16 cellular contexts compared by ENCODE assay signal in genomic region chr6:136646377-136646776, GRCh38.
DNase-seq lines count a peak whose midpoint lies in the region; ATAC-seq and TF ChIP-seq lines count a peak whose summit lies in the region.
"Had no signal": no experiment of that assay in that cellular context is flagged by ENCODE, and none has a peak within 500 bp of the region (broad histone marks: within the 10 kb centered on the region; RNA-seq: fewer than 3 reads in every experiment).

No MANE protein-coding gene starts in this region.

- H3K9me3 ChIP-seq in left ventricle myocardium inferior (replicated peaks) (no peaks in the 10 kb centered on the region), MG63 (no peaks in the 10 kb centered on the region)
- H3K9me3 ChIP-seq: BE2C had no signal

- intact Hi-C loops in left ventricle myocardium inferior (cut with micrococcal nuclease), result no loop called here

- DNase-seq in GM03348 (ENCODE audit: low spot score), result peak; percentile 27
- peak; percentile 12 for DNase-seq in cerebellar cortex (ENCODE audit: low spot score)
- DNase-seq in left ventricle myocardium inferior, result no peak
- DNase-seq in stromal cell of bone marrow (ENCODE audit: low read depth), result peak; percentile 26
- no peak for DNase-seq in MG63
- DNase-seq in CD1c-positive myeloid dendritic cell (ENCODE audit: extremely low spot score), result no peak
- no peak for DNase-seq in nucleus accumbens (lab: John Stamatoyannopoulos, UW)
- DNase-seq: activated B cell treated with CpG ODN at 0.5 μM for 24 hours; BE2C; central memory CD4-positive, alpha-beta T cell; hippocampal formation; KBM-7; NCI-H1436; NCI-H526 treated with DMSO at 0.1 percent for 48 hours had no signal

- H3K27me3 ChIP-seq in left ventricle myocardium inferior (ENCODE audit: low read depth), result no peaks in the 10 kb centered on the region
- no peaks in the 10 kb centered on the region for H3K27me3 ChIP-seq in MG63
- H3K27me3 ChIP-seq: BE2C had no signal

- H3K4me1 ChIP-seq in left ventricle myocardium inferior, result peaks cover 61% of the 10 kb centered on the region

- no peak for ATAC-seq in GM21737 (IDR thresholded peaks at IDR 0.05; ENCODE audit: unreplicated experiment)
- ATAC-seq: left lobe of liver had no signal

- TF ChIP-seq CTCF in left ventricle myocardium inferior (IDR thresholded peaks at IDR 0.05; ENCODE audit: borderline replicate concordance), result no peak

- H3K4me3 ChIP-seq in left ventricle myocardium inferior, result no peak overlapping the region
- H3K4me3 ChIP-seq in MG63, result no peak overlapping the region

- no peaks in the 10 kb centered on the region for H3K36me3 ChIP-seq in left ventricle myocardium inferior
- no peaks in the 10 kb centered on the region for H3K36me3 ChIP-seq in MG63
- H3K36me3 ChIP-seq: BE2C had no signal

- H3K27ac ChIP-seq in left ventricle myocardium inferior (replicated peaks), result peak overlapping the region; percentile 74

Comparison
In these comparisons a context has a peak if more than half of its experiments do, and no peak if none do; other contexts are left out.
1. DNase-seq: peak in GM03348 (single experiment), cerebellar cortex (single experiment) and stromal cell of bone marrow (single experiment); none in left ventricle myocardium inferior (single experiment), MG63 (single experiment), CD1c-positive myeloid dendritic cell (single experiment) and nucleus accumbens (0 of 56).